In genomic region chr10:100008708-100009282, GRCh38 we compare ENCODE assay signal across 1 cellular context.
TF ChIP-seq lines count a peak whose summit lies in the region.

No MANE protein-coding gene starts in this region.

TF ChIP-seq in WTC11, 78 proteins besides CTCF, POLR2A, EP300 and RAD21 (continued from another document):
- TF ChIP-seq AFF4 (CRISPR knock-in tag; IDR thresholded peaks at IDR 0.05; ENCODE audit: borderline replicate concordance), result no peak
- TF ChIP-seq ZNF317 (CRISPR knock-in tag; IDR thresholded peaks at IDR 0.05; ENCODE audit: borderline replicate concordance, low read depth), result no peak
- TF ChIP-seq ATF2 (CRISPR knock-in tag; IDR thresholded peaks at IDR 0.05; ENCODE audit: borderline replicate concordance, low read depth), result no peak
- TF ChIP-seq TEAD4 (CRISPR knock-in tag; IDR thresholded peaks at IDR 0.05), result no peak
